15 cellular contexts compared by ENCODE assay signal in genomic region chr6:34142599-34142998, GRCh38. TPM values are rescaled to one million over a fixed set of nuclear protein-coding genes. Genes with fewer than 3 reads are reported as not detected.
DNase-seq lines count a peak whose midpoint lies in the region; ATAC-seq, FAIRE-seq and TF ChIP-seq lines count a peak whose summit lies in the region.
"Had no signal": no experiment of that assay in that cellular context is flagged by ENCODE, and none has a peak within 500 bp of the region (broad histone marks: within the 10 kb centered on the region; RNA-seq: fewer than 3 reads in every experiment).

No MANE protein-coding gene starts in this region.

- H3K36me3 Mint-ChIP-seq in activated naive CD4-positive, alpha-beta T cell treated with anti-CD3 and anti-CD28 coated beads, Interleukin-2, amount 50 U/mL, for 24 hours = no peaks in the 10 kb centered on the region
- H3K36me3 Mint-ChIP-seq in activated naive CD4-positive, alpha-beta T cell treated with anti-CD3 and anti-CD28 coated beads, Interleukin-2, amount 50 U/mL, for 72 hours = no peaks in the 10 kb centered on the region

- no peak for TF ChIP-seq EP300 in stomach (IDR thresholded peaks at IDR 0.05)

- WGBS in small intestine, 3 donors = 5 to 17% (median 6%) methylated on average over 17 to 18 of the region's 18 CpGs
- 12 to 29% (median 15%) methylated on average over 11 to 18 of the region's 18 CpGs for WGBS in stomach, 5 donors

- peaks cover 14 to 31% of the 10 kb centered on the region in 2 donors for H3K27me3 ChIP-seq in small intestine (ENCODE audit: control insufficient read depth in 2 of 2, insufficient read depth in 2 of 2, low read length in 2 of 2)
- H3K27me3 ChIP-seq in stomach = peaks cover 16 to 100% (median 89%) of the 10 kb centered on the region in 3 donors

- H3K27ac ChIP-seq in small intestine (ENCODE audit: low read depth in 1 of 2, low read length in 1 of 2) (no peak overlapping the region), stomach (no peak overlapping the region)
- H3K27ac ChIP-seq: heart left ventricle had no signal

- peaks cover 23% of the 10 kb centered on the region for H3K4me1 Mint-ChIP-seq in activated naive CD4-positive, alpha-beta T cell treated with anti-CD3 and anti-CD28 coated beads, Interleukin-2, amount 50 U/mL, for 24 hours

- no peak overlapping the region for H3K27ac Mint-ChIP-seq in activated naive CD4-positive, alpha-beta T cell treated with anti-CD3 and anti-CD28 coated beads, Interleukin-2, amount 50 U/mL, for 24 hours
- H3K27ac Mint-ChIP-seq in activated naive CD4-positive, alpha-beta T cell treated with anti-CD3 and anti-CD28 coated beads, Interleukin-2, amount 50 U/mL, for 72 hours = no peak overlapping the region

- ATAC-seq in activated naive CD4-positive, alpha-beta T cell treated with anti-CD3 and anti-CD28 coated beads, Interleukin-2, amount 50 U/mL, for 72 hours = no peak
- no peak for ATAC-seq in HG03354 (IDR thresholded peaks at IDR 0.05; ENCODE audit: poor library complexity, severe bottlenecking, unreplicated experiment)
- ATAC-seq: heart left ventricle had no signal

- no peak for DNase-seq in activated naive CD4-positive, alpha-beta T cell treated with anti-CD3 and anti-CD28 coated beads, Interleukin-2, amount 50 U/mL, for 72 hours (ENCODE audit: low spot score in 2 of 2)
- DNase-seq in RPMI8226 = peak; percentile 46
- DNase-seq in small intestine = peak; percentile 17
- no peak for DNase-seq in stomach
- DNase-seq in globus pallidus (ENCODE audit: low spot score) = no peak
- DNase-seq: activated CD8-positive, alpha-beta memory T cell treated with anti-CD3 and anti-CD28 coated beads, Interleukin-2, amount 50 U/mL, for 48 hours; BE2C; Kasumi-1; mesenchymal stem cell had no signal

- H3K4me3 ChIP-seq in iPS-18c (ENCODE audit: insufficient read depth, low read depth, low read length) (peak overlapping the region; percentile 25; the same call in 1 of the 2 replicates), small intestine (ENCODE audit: low read depth in 1 of 2, low read length in 2 of 2) (no peak overlapping the region), stomach (no peak overlapping the region)

- H3K36me3 ChIP-seq in small intestine (ENCODE audit: control insufficient read depth in 2 of 2, insufficient read depth in 2 of 2, low read length in 2 of 2) (no peaks in the 10 kb centered on the region), stomach (no peaks in the 10 kb centered on the region)
- H3K36me3 ChIP-seq: BE2C, heart left ventricle had no signal

- H3K4me1 ChIP-seq in small intestine (ENCODE audit: control insufficient read depth in 2 of 2, insufficient read depth in 1 of 2, low read depth in 1 of 2, low read length in 1 of 2) (peaks cover 0 to 11% of the 10 kb centered on the region in 2 donors), stomach (peaks cover 27 to 41% (median 33%) of the 10 kb centered on the region in 4 donors)
- H3K4me1 ChIP-seq: BE2C had no signal

- H3K27me3 Mint-ChIP-seq in activated naive CD4-positive, alpha-beta T cell treated with anti-CD3 and anti-CD28 coated beads, Interleukin-2, amount 50 U/mL, for 24 hours = peaks cover 50% of the 10 kb centered on the region

- no peak for FAIRE-seq in small intestine (lab: Jason Lieb, UNC)
- FAIRE-seq: astrocyte, G401.6 had no signal

- no peaks in the 10 kb centered on the region for H3K9me3 Mint-ChIP-seq in activated naive CD4-positive, alpha-beta T cell treated with anti-CD3 and anti-CD28 coated beads, Interleukin-2, amount 50 U/mL, for 24 hours
- H3K9me3 Mint-ChIP-seq in activated naive CD4-positive, alpha-beta T cell treated with anti-CD3 and anti-CD28 coated beads, Interleukin-2, amount 50 U/mL, for 72 hours = no peaks in the 10 kb centered on the region

- peak overlapping the region; percentile 36 for H3K4me3 Mint-ChIP-seq in activated naive CD4-positive, alpha-beta T cell treated with anti-CD3 and anti-CD28 coated beads, Interleukin-2, amount 50 U/mL, for 24 hours

- H3K9me3 ChIP-seq in iPS-18c (ENCODE audit: control insufficient read depth, insufficient read depth, low read length) = peaks cover 2% of the 10 kb centered on the region
- no peaks in the 10 kb centered on the region for H3K9me3 ChIP-seq in small intestine (ENCODE audit: control insufficient read depth, low read depth)
- no peaks in the 10 kb centered on the region for H3K9me3 ChIP-seq in stomach
- H3K9me3 ChIP-seq: BE2C, heart left ventricle had no signal

- TF ChIP-seq CTCF in stomach (IDR thresholded peaks at IDR 0.05) = no peak

- intact Hi-C loops in stomach (cut with DNase I; ENCODE audit: low total_unique reads) = no loop called here

- TF ChIP-seq POLR2A in stomach (IDR thresholded peaks at IDR 0.05) = no peak

RNA-seq across cellular contexts. Expression of gene GRM4, which starts 3.3 kb away (rescaled TPM):
- total RNA-seq in activated naive CD4-positive, alpha-beta T cell treated with anti-CD3 and anti-CD28 coated beads, Interleukin-2, amount 50 U/mL, for 72 hours = under 1 TPM; 0.12 to 0.36 TPM
- under 1 TPM in 1 of 3 donors, not detected in 2; 0.09 TPM for polyA plus RNA-seq in small intestine
- total RNA-seq in stomach = under 1 TPM in 1 of 5 donors, not detected in 4; 0.55 TPM
- polyA plus RNA-seq in stomach = not detected
- polyA plus RNA-seq: heart left ventricle had no signal

Comparison
In these comparisons a context has a peak if more than half of its experiments do, and no peak if none do; other contexts are left out.
1. DNase-seq: peak in RPMI8226 (single experiment) and small intestine (single experiment); none in activated naive CD4-positive, alpha-beta T cell treated with anti-CD3 and anti-CD28 coated beads, Interleukin-2, amount 50 U/mL, for 72 hours (0 of 2), stomach (single experiment) and globus pallidus (single experiment).